Comparison of ENCODE assay signal across 18 cellular contexts in the genomic region with DNA sequence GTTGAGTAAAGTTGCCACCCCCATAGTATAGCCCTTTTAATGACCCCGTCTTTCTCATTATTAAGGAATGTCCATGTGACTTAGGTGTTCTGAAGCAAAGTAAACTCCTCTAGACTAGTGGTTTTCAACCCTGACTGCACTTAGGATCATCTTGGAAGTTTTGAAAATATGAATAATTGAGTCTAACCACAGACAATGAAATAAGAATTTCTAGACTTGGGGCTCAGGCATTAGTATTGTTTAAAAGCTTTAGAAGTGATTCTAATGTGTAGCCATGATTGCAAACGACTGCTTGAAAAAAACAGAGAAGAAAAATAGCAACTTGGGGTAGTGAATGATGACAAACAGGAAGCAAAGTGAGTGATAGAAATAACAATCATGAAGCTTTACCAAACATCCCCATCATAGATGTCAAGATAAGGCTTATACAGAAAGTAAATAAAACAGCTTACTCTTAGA. TPM values are rescaled to one million over a fixed set of nuclear protein-coding genes. Genes with fewer than 3 reads are reported as not detected.
DNase-seq lines count a peak whose midpoint lies in the region; ATAC-seq, FAIRE-seq and TF ChIP-seq lines count a peak whose summit lies in the region.
"Had no signal": no experiment of that assay in that cellular context is flagged by ENCODE, and none has a peak within 500 bp of the region (broad histone marks: within the 10 kb centered on the region; RNA-seq: fewer than 3 reads in every experiment).

No MANE protein-coding gene starts in this region.

- H4K20me1 ChIP-seq in osteoblast (ENCODE audit: insufficient read depth, low read length), result peaks cover 7% of the 10 kb centered on the region

- no peak overlapping the region for H3K4me3 ChIP-seq in bronchial epithelial cell (ENCODE audit: low read depth, low read length)
- no peak overlapping the region for H3K4me3 ChIP-seq in osteoblast (ENCODE audit: insufficient read depth, low read length)
- H3K4me3 ChIP-seq in gastroesophageal sphincter, result no peak overlapping the region
- H3K4me3 ChIP-seq: colonic mucosa, MG63, upper lobe of right lung had no signal

- H3K4me1 Mint-ChIP-seq in stimulated activated naive B cell treated with anti-CD40 and anti-IgM and Interleukin-4, amounts not matched to agents 10 μg/mL and 1 μg/mL and 100 μg/mL, for 72 hours, result peaks cover 0 to 2% of the 10 kb centered on the region in 2 donors

- no peaks in the 10 kb centered on the region for H3K36me3 ChIP-seq in bronchial epithelial cell (ENCODE audit: control insufficient read depth, insufficient read depth, low read length)
- H3K36me3 ChIP-seq in osteoblast (ENCODE audit: insufficient read depth, low read length), result peaks cover 4% of the 10 kb centered on the region
- no peaks in the 10 kb centered on the region for H3K36me3 ChIP-seq in gastroesophageal sphincter
- H3K36me3 ChIP-seq: colonic mucosa, upper lobe of right lung had no signal

- H3K27me3 Mint-ChIP-seq in stimulated activated naive B cell treated with anti-CD40 and anti-IgM and Interleukin-4, amounts not matched to agents 10 μg/mL and 1 μg/mL and 100 μg/mL, for 72 hours, result no peaks in the 10 kb centered on the region
- H3K27me3 Mint-ChIP-seq: activated CD8-positive, alpha-beta T cell treated with anti-CD3 and anti-CD28 coated beads for 36 hours had no signal

- no peak for TF ChIP-seq EP300 in gastroesophageal sphincter (IDR thresholded peaks at IDR 0.05)

- H3K9me3 ChIP-seq in osteoblast (ENCODE audit: low read depth, low read length), result no peaks in the 10 kb centered on the region
- no peaks in the 10 kb centered on the region for H3K9me3 ChIP-seq in gastroesophageal sphincter
- H3K9me3 ChIP-seq: colonic mucosa, upper lobe of right lung had no signal

- H3K4me2 ChIP-seq in osteoblast (ENCODE audit: insufficient read depth, low read length), result peak overlapping the region; percentile 24

- H3K36me3 Mint-ChIP-seq in stimulated activated naive B cell treated with anti-CD40 and anti-IgM and Interleukin-4, amounts not matched to agents 10 μg/mL and 1 μg/mL and 100 μg/mL, for 72 hours, result peaks cover 29 to 46% of the 10 kb centered on the region in 2 donors

- 56 to 81% methylated on average over 2 of the region's 2 CpGs for WGBS in gastroesophageal sphincter (ENCODE audit: low coverage in 1 of 2), 2 donors

- no peak for TF ChIP-seq POLR2A in gastroesophageal sphincter (IDR thresholded peaks at IDR 0.05)

- peaks cover 79% of the 10 kb centered on the region for H3K79me2 ChIP-seq in osteoblast (ENCODE audit: insufficient read depth, low read length)

- TF ChIP-seq CTCF in bronchial epithelial cell (IDR thresholded peaks at IDR 0.05; ENCODE audit: insufficient read depth, low read length, severe bottlenecking) (no peak), osteoblast (IDR thresholded peaks at IDR 0.05; ENCODE audit: extremely low read depth, low read depth, low read length) (no peak), gastroesophageal sphincter (IDR thresholded peaks at IDR 0.05) (no peak)

- ATAC-seq in HG03354 (IDR thresholded peaks at IDR 0.05; ENCODE audit: poor library complexity, severe bottlenecking, unreplicated experiment) (no peak), gastroesophageal sphincter (no peak)
- no peak for ATAC-seq in stimulated activated naive B cell treated with anti-CD40 and anti-IgM and Interleukin-4, amounts not matched to agents 10 μg/mL and 1 μg/mL and 100 μg/mL, for 72 hours (replicated peaks)
- ATAC-seq: activated CD8-positive, alpha-beta T cell treated with anti-CD3 and anti-CD28 coated beads for 36 hours; upper lobe of right lung had no signal

- FAIRE-seq in bronchial epithelial cell (lab: Jason Lieb, UNC), result no peak

- H2AFZ ChIP-seq in osteoblast (ENCODE audit: low read length), result no peak overlapping the region

- H3K27me3 ChIP-seq in bronchial epithelial cell (ENCODE audit: control insufficient read depth, insufficient read depth, low read length) (no peaks in the 10 kb centered on the region), osteoblast (ENCODE audit: insufficient read depth, low read length) (no peaks in the 10 kb centered on the region), gastroesophageal sphincter (no peaks in the 10 kb centered on the region)
- H3K27me3 ChIP-seq: colonic mucosa, MG63, upper lobe of right lung had no signal

- no peak overlapping the region for H3K27ac Mint-ChIP-seq in stimulated activated naive B cell treated with anti-CD40 and anti-IgM and Interleukin-4, amounts not matched to agents 10 μg/mL and 1 μg/mL and 100 μg/mL, for 72 hours
- H3K27ac Mint-ChIP-seq: activated CD8-positive, alpha-beta T cell treated with anti-CD3 and anti-CD28 coated beads for 36 hours; activated T-helper 2 cell treated with anti-CD3 and anti-CD28 coated beads, Interferon-gamma antibody, Interleukin-2, Interleukin-4, amounts not matched to agents 10 μg/mL and 5 μg/mL and 100 μg/mL, durations not matched to agents 14 hours and 24 hours and 36 hours had no signal

- DNase-seq in EH (ENCODE audit: low read depth) (peak; percentile 32), M059J (ENCODE audit: low read depth) (peak; percentile 88), bronchial epithelial cell (ENCODE audit: low read depth) (peak; percentile 88), osteoblast (ENCODE audit: insufficient read length, low spot score, missing footprints) (no peak), AG08396 (ENCODE audit: low spot score) (no peak)
- no peak for DNase-seq in stimulated activated naive B cell treated with anti-CD40 and anti-IgM and Interleukin-4, amounts not matched to agents 10 μg/mL and 1 μg/mL and 100 μg/mL, for 72 hours
- DNase-seq: activated CD8-positive, alpha-beta T cell treated with anti-CD3 and anti-CD28 coated beads for 36 hours; colonic mucosa; erythroblast; NCI-H187; NCI-H510A; nucleus accumbens; stimulated activated naive CD4-positive, alpha-beta T cell; upper lobe of right lung had no signal

- H3K9me3 Mint-ChIP-seq in stimulated activated naive B cell treated with anti-CD40 and anti-IgM and Interleukin-4, amounts not matched to agents 10 μg/mL and 1 μg/mL and 100 μg/mL, for 72 hours, result peaks cover 5 to 11% of the 10 kb centered on the region in 2 donors

- H3K27ac ChIP-seq in osteoblast (ENCODE audit: low read depth, low read length), result peak overlapping the region; percentile 62
- no peak overlapping the region for H3K27ac ChIP-seq in gastroesophageal sphincter
- H3K27ac ChIP-seq: colonic mucosa, upper lobe of right lung had no signal

- no peak overlapping the region for H3K4me3 Mint-ChIP-seq in stimulated activated naive B cell treated with anti-CD40 and anti-IgM and Interleukin-4, amounts not matched to agents 10 μg/mL and 1 μg/mL and 100 μg/mL, for 72 hours
- H3K4me3 Mint-ChIP-seq: activated CD8-positive, alpha-beta T cell treated with anti-CD3 and anti-CD28 coated beads for 36 hours had no signal

- H3K4me1 ChIP-seq in osteoblast (ENCODE audit: insufficient read depth, low read length) (peaks cover 18% of the 10 kb centered on the region), gastroesophageal sphincter (no peaks in the 10 kb centered on the region)
- H3K4me1 ChIP-seq: colonic mucosa, upper lobe of right lung had no signal

RNA-seq across cellular contexts. Expression of a gene that starts 35.0 kb away (rescaled TPM):
- total RNA-seq in M059J (2014; rRNA removed; shearing (Covaris generic)), result 176 and 223 TPM in 2 replicates
- total RNA-seq in bronchial epithelial cell, result 196 and 294 TPM in 2 replicates
- 178 and 276 TPM in 2 replicates for total RNA-seq in osteoblast
- total RNA-seq in gastroesophageal sphincter, result 10 to 100 TPM; 16.8 to 62.0 (median 27.5) TPM

Comparison
In these comparisons a context has a peak if more than half of its experiments do, and no peak if none do; other contexts are left out.
1. DNase-seq: peak in EH (single experiment), M059J (single experiment) and bronchial epithelial cell (single experiment); none in osteoblast (single experiment), stimulated activated naive B cell treated with anti-CD40 and anti-IgM and Interleukin-4, amounts not matched to agents 10 μg/mL and 1 μg/mL and 100 μg/mL, for 72 hours (single experiment) and AG08396 (single experiment).